In the genomic region with DNA sequence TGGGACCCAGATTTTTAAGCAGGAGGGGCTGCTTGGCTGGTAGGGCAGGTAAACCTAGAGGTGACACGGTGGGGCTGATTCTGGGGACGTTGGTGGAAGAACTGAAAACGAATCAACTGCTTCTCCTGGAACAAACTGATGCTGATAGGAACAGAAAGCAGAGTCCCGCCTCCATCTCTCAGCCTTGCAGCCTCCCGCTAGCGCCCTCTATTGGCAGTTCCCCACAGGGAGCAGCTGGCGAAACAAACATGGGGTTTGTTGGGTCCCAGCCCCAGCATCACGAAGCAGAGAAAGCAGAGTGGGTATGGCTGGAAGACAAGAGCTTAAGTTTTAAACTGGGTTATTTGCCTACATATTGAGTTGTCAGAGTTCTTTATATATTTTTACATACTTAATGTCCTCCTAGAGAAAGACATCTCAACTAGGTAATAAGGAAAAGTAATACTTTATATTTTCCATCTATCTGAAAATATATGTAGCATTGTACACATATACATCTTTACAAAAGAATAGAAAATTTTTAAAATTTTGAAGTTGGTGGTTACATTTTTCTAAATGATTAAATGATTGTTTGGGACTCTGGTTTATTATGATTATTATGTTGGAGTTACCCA, we compare ENCODE assay signal across 8 cellular contexts. TPM values are rescaled to one million over a fixed set of nuclear protein-coding genes. Genes with fewer than 3 reads are reported as not detected.
A peak's percentile ranks its signal among the peaks of the same experiment; 100 is the strongest.
DNase-seq lines count a peak whose midpoint lies in the region; ATAC-seq and TF ChIP-seq lines count a peak whose summit lies in the region.

No MANE protein-coding gene starts in this region.

- H3K27me3 ChIP-seq in brain microvascular endothelial cell (replicated peaks) (no peaks in the 10 kb centered on the region), vagina (no peaks in the 10 kb centered on the region)

- H3K9me3 ChIP-seq in vagina = no peaks in the 10 kb centered on the region

- H3K4me1 ChIP-seq in vagina = no peaks in the 10 kb centered on the region

- no peak for TF ChIP-seq POLR2A in vagina (IDR thresholded peaks at IDR 0.05)

- intact Hi-C loops in vagina (cut with DNase I) = no loop called here

- H3K27ac ChIP-seq in brain microvascular endothelial cell (no peak overlapping the region), vagina (no peak overlapping the region)

- peak; percentile 86 for ATAC-seq in GM21723 (IDR thresholded peaks at IDR 0.05; ENCODE audit: unreplicated experiment)

- TF ChIP-seq CTCF in brain microvascular endothelial cell (IDR thresholded peaks at IDR 0.05; ENCODE audit: low read depth, low read length, missing control alignments) (peak; percentile 52), vagina (IDR thresholded peaks at IDR 0.05) (no peak)

- DNase-seq in NCI-H1436 (lab: John Stamatoyannopoulos, UW) = peak; percentile 4
- DNase-seq in NCI-H1436 treated with DMSO at 0.1 percent for 48 hours (lab: John Stamatoyannopoulos, UW) = no peak
- peak; percentile 7 for DNase-seq in NCI-H69 (lab: John Stamatoyannopoulos, UW)
- no peak for DNase-seq in brain microvascular endothelial cell
- DNase-seq in stimulated activated CD4-positive, alpha-beta T cell treated with anti-CD3 and anti-CD28 coated beads, Interleukin-12 subunit alpha, Interleukin-12 subunit beta, amount 100 ng/mL, for 48 hours (ENCODE audit: low read depth in 2 of 3, low spot score in 1 of 3) = peak; percentile 21 to 33 (median 23)
- no peak for DNase-seq in central memory CD4-positive, alpha-beta T cell
- DNase-seq in vagina (ENCODE audit: extremely low spot score in 2 of 2) = no peak

- H3K36me3 ChIP-seq in brain microvascular endothelial cell (replicated peaks) (no peaks in the 10 kb centered on the region), vagina (no peaks in the 10 kb centered on the region)

- no peak overlapping the region for H3K4me3 ChIP-seq in brain microvascular endothelial cell (ENCODE audit: low read depth, low read length)
- no peak overlapping the region for H3K4me3 ChIP-seq in vagina

- in situ Hi-C loops in brain microvascular endothelial cell (cut with HindIII; ENCODE audit: low pct_ligation_motif_present, low sequenced_read_pairs) = no loop called here

RNA-seq across cellular contexts. Expression of a gene that starts 42.3 kb away (rescaled TPM):
- total RNA-seq in vagina = 0.25 TPM

Comparison
In these comparisons a context has a peak if more than half of its experiments do, and no peak if none do; other contexts are left out.
1. DNase-seq: peak in NCI-H1436 (single experiment), NCI-H69 (single experiment) and stimulated activated CD4-positive, alpha-beta T cell treated with anti-CD3 and anti-CD28 coated beads, Interleukin-12 subunit alpha, Interleukin-12 subunit beta, amount 100 ng/mL, for 48 hours (3 of 3); none in NCI-H1436 treated with DMSO at 0.1 percent for 48 hours (single experiment), brain microvascular endothelial cell (single experiment), central memory CD4-positive, alpha-beta T cell (single experiment) and vagina (0 of 2).